In genomic region chr5:172591636-172592035, GRCh38 we compare ENCODE assay signal across 25 cellular contexts.
"Had no signal": no experiment of that assay in that cellular context is flagged by ENCODE, and none has a peak within 500 bp of the region (broad histone marks: within the 10 kb centered on the region; RNA-seq: fewer than 3 reads in every experiment).

No MANE protein-coding gene starts in this region.

- DNase-seq: activated B cell treated with CpG ODN at 0.5 μM for 24 hours; activated CD4-positive, alpha-beta memory T cell treated with anti-CD3 and anti-CD28 coated beads for 36 hours; activated CD4-positive, alpha-beta T cell treated with anti-CD3 and anti-CD28 coated beads, Interleukin-2, amount 10 ng/mL, durations not matched to agents 24 days and 14 days; activated CD8-positive, alpha-beta memory T cell treated with anti-CD3 and anti-CD28 coated beads, Interleukin-2, amount 10 ng/mL, durations not matched to agents 7 days and 5 days; activated CD8-positive, alpha-beta memory T cell treated with anti-CD3 and anti-CD28 coated beads, Interleukin-2, amount 50 U/mL, for 4 hours; activated CD8-positive, alpha-beta T cell treated with anti-CD3 and anti-CD28 coated beads, Interleukin-2, amount 10 ng/mL, durations not matched to agents 7 days and 5 days; activated naive CD4-positive, alpha-beta T cell treated with anti-CD3 and anti-CD28 coated beads for 36 hours; activated naive CD8-positive, alpha-beta T cell treated with anti-CD3 and anti-CD28 coated beads, Interleukin-2, amount 10 ng/mL, durations not matched to agents 7 days and 5 days; activated T-cell treated with anti-CD3 and anti-CD28 coated beads, Interleukin-2, amount 50 U/mL, for 1 hour; activated T-cell treated with anti-CD3 and anti-CD28 coated beads, Interleukin-2, amount 50 U/mL, for 48 hours; dorsolateral prefrontal cortex; effector memory CD4-positive, alpha-beta T cell; erythroblast; foreskin keratinocyte; heart right ventricle; T-helper 17 cell; T1000; WERI-Rb-1 had no signal

- H3K4me1 ChIP-seq: ascending aorta, breast epithelium, foreskin keratinocyte had no signal

- H3K4me2 ChIP-seq: hepatocyte had no signal

- H3K4me3 ChIP-seq: ascending aorta, breast epithelium, cardiac muscle cell, coronary artery, dorsolateral prefrontal cortex, esophagus muscularis mucosa, gastroesophageal sphincter, heart right ventricle, hepatocyte had no signal

- H3K36me3 ChIP-seq: ascending aorta, breast epithelium, cardiac muscle cell, esophagus muscularis mucosa, gastroesophageal sphincter, heart right ventricle, WERI-Rb-1 had no signal

- H3K9me3 ChIP-seq: ascending aorta, breast epithelium, esophagus muscularis mucosa, gastroesophageal sphincter, heart right ventricle had no signal

- H3K27me3 ChIP-seq: ascending aorta, breast epithelium, cardiac muscle cell, dorsolateral prefrontal cortex, esophagus muscularis mucosa, gastroesophageal sphincter, heart right ventricle, hepatocyte had no signal

- H3K79me2 ChIP-seq: hepatocyte had no signal

- H2AFZ ChIP-seq: hepatocyte had no signal

- H3K27ac ChIP-seq: ascending aorta, breast epithelium, cardiac muscle cell, coronary artery, dorsolateral prefrontal cortex, esophagus muscularis mucosa, foreskin keratinocyte, gastroesophageal sphincter, heart right ventricle, hepatocyte, WERI-Rb-1 had no signal
